In the genomic region with DNA sequence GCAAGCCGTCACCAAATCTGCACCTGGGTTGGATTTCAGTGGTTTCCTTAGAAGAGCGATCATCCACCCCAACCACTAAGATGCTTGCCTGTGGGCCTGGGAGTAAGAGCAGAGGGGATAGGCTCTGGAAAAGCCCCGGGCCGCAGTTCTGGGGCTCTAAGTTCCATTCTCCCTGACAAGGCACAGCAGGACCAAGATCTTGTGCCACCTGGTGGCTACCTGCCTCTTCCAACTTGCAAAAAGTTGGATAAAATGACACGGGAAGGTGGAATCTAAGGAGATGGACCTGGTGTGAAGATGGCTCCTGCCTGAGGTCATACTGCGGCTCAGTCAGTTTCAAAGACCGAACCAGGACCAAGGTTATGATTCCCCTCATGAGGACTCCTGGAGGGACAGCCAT, we compare ENCODE assay signal across 16 cellular contexts. TPM values are rescaled to one million over a fixed set of nuclear protein-coding genes. Genes with fewer than 3 reads are reported as not detected.
DNase-seq lines count a peak whose midpoint lies in the region; ATAC-seq, FAIRE-seq and TF ChIP-seq lines count a peak whose summit lies in the region.
"Had no signal": no experiment of that assay in that cellular context is flagged by ENCODE, and none has a peak within 500 bp of the region (broad histone marks: within the 10 kb centered on the region; RNA-seq: fewer than 3 reads in every experiment).

No MANE protein-coding gene starts in this region.

- H3K4me3 ChIP-seq in GM12878 (no peak overlapping the region), HepG2 (replicated peaks in 1 of 3; ENCODE audit: insufficient read depth in 1 of 3, low read depth in 2 of 3, low read length in 3 of 3) (no peak overlapping the region), GM23248 (no peak overlapping the region)
- H3K4me3 ChIP-seq: sigmoid colon had no signal

- intact Hi-C loops in GM12878 (cut with micrococcal nuclease; ENCODE audit: unreplicated experiment) (no loop called here), HepG2 (cut with micrococcal nuclease; ENCODE audit: unreplicated experiment) (loop anchor here (1.0 kb wide), 1 partner anchor 972 kb away; no protein-coding TSS in a partner anchor)

- no peak for ATAC-seq in GM12878
- ATAC-seq in HepG2 = peak; percentile 19; the same call in 2 of the 3 replicates
- ATAC-seq: activated T-helper 17 cell treated with anti-CD3 and anti-CD28 coated beads, Interleukin-2, amount 50 U/mL, for 72 hours; left colon had no signal

- CTCF ChIA-PET in GM12878 (lab: Yijun Ruan, JAX) (interaction anchor here (0.6 to 7.5 kb wide), 32 partner anchors 8 to 1273 kb away, joined by 3 to 54 read pairs (median 5); a partner anchor contains a TSS), HepG2 (lab: Yijun Ruan, JAX; ENCODE audit: low intra/inter-chr PET ratio, low total read pairs) (interaction anchor here (0.6 to 2.5 kb wide), 3 partner anchors 18 to 972 kb away, joined by 3 to 24 read pairs (median 3); no protein-coding TSS in a partner anchor)

- SMC1A ChIA-PET in GM12878 (lab: Charles Lee; ENCODE audit: uncharacterized antibody, unreplicated experiment) = interaction anchor here (0.6 to 3.1 kb wide), 22 partner anchors 8 to 981 kb away, joined by 3 to 21 read pairs (median 4); a partner anchor contains a TSS

- no peaks in the 10 kb centered on the region for H3K36me3 ChIP-seq in GM12878 (ENCODE audit: control insufficient read depth in 2 of 2, insufficient read depth in 2 of 2, low read length in 1 of 2)
- H3K36me3 ChIP-seq in HepG2 (replicated peaks in 1 of 2; ENCODE audit: control insufficient read depth in 1 of 2, insufficient read depth in 2 of 2, low read length in 2 of 2) = no peaks in the 10 kb centered on the region
- H3K36me3 ChIP-seq in GM23248 (ENCODE audit: low read depth) = no peaks in the 10 kb centered on the region
- H3K36me3 ChIP-seq: sigmoid colon had no signal

- H4K20me1 ChIP-seq in GM12878 (ENCODE audit: control insufficient read depth, insufficient read depth) (no peaks in the 10 kb centered on the region), HepG2 (ENCODE audit: insufficient read depth, low read length) (no peaks in the 10 kb centered on the region), GM23248 (ENCODE audit: insufficient read depth) (no peaks in the 10 kb centered on the region)

- in situ Hi-C loops in GM12878 (cut with MboI) = no loop called here
- in situ Hi-C loops in HepG2 (cut with HindIII; ENCODE audit: extremely low pct_ligation_motif_present, low pct_unique_long_range_greater_than_20kb) = no loop called here
- in situ Hi-C loops in GM23248 (cut with MboI) = no loop called here

- 43% methylated on average over 7 of the region's 7 CpGs for WGBS in GM12878 (ENCODE audit: insufficient coverage, insufficient replicate concordance, low lambda C conversion rate, missing lambda C conversion rate)
- 17% methylated on average over 7 of the region's 7 CpGs for WGBS in HepG2 (ENCODE audit: low lambda C conversion rate)
- 84 to 88% methylated on average over 7 of the region's 7 CpGs for WGBS in GM23248 (ENCODE audit: low coverage in 1 of 2, low lambda C conversion rate in 2 of 2, missing lambda C conversion rate in 2 of 2), 2 experiments

- H3K79me2 ChIP-seq in GM12878 (ENCODE audit: control insufficient read depth, insufficient read depth, low read length) = no peaks in the 10 kb centered on the region
- H3K79me2 ChIP-seq in HepG2 (ENCODE audit: insufficient read depth, low read length) = no peaks in the 10 kb centered on the region
- H3K79me2 ChIP-seq in GM23248 (ENCODE audit: insufficient read depth) = no peaks in the 10 kb centered on the region

- POLR2A ChIA-PET in GM12878 (lab: Charles Lee) = no interaction called here
- POLR2A ChIA-PET in HepG2 (lab: Yijun Ruan, JAX) = no interaction called here

- RAD21 ChIA-PET in GM12878 (lab: Charles Lee; ENCODE audit: unreplicated experiment) = interaction anchor here (0.9 to 3.1 kb wide), 23 partner anchors 10 to 1076 kb away, joined by 3 to 26 read pairs (median 5); a partner anchor contains a TSS

- no TSS peak for BruUV-seq in GM12878 (replicated peaks; lab: Mats Ljungman, UMichigan)
- BruUV-seq in HepG2 (replicated peaks; lab: Mats Ljungman, UMichigan) = no TSS peak

- H3K4me1 ChIP-seq in GM12878 (ENCODE audit: control insufficient read depth, insufficient read depth, low read length) = no peaks in the 10 kb centered on the region
- H3K4me1 ChIP-seq in HepG2 (ENCODE audit: insufficient read depth, low read length) = peaks cover 9% of the 10 kb centered on the region
- no peaks in the 10 kb centered on the region for H3K4me1 ChIP-seq in GM23248 (ENCODE audit: insufficient read depth)
- H3K4me1 ChIP-seq: sigmoid colon had no signal

- H2AFZ ChIP-seq in GM12878 (ENCODE audit: control insufficient read depth, low read depth, low read length) = no peak overlapping the region
- no peak overlapping the region for H2AFZ ChIP-seq in HepG2 (ENCODE audit: low read length)
- H2AFZ ChIP-seq in GM23248 = no peak overlapping the region

- H3K9ac ChIP-seq in GM12878 (ENCODE audit: control insufficient read depth, insufficient read depth, low read length) (no peak overlapping the region), HepG2 (ENCODE audit: insufficient read depth, low read depth, low read length) (no peak overlapping the region), GM23248 (no peak overlapping the region)

- peak; percentile 57 for DNase-seq in ELF-1 (ENCODE audit: low read depth, low spot score)
- DNase-seq in HPDE6-E6E7 (ENCODE audit: extremely low spot score) = peak; percentile 32
- no peak for DNase-seq in GM12878 (ENCODE audit: low read depth, low spot score)
- peak; percentile 12 for DNase-seq in HepG2 (ENCODE audit: low spot score)
- DNase-seq in NCI-H446 (lab: John Stamatoyannopoulos, UW) = no peak
- no peak for DNase-seq in GM23248
- no peak for DNase-seq in AG20443 (ENCODE audit: low spot score)
- DNase-seq: activated CD4-positive, alpha-beta T cell treated with anti-CD3 and anti-CD28 coated beads, Interleukin-2, amount 50 U/mL, for 4 hours; CD4-positive, alpha-beta memory T cell; effector CD4-positive, alpha-beta T cell; KG1; left colon; NCI-H2081; sigmoid colon had no signal

- H3K27me3 ChIP-seq in GM12878 (replicated peaks in 1 of 2; ENCODE audit: control insufficient read depth in 2 of 2, insufficient read depth in 2 of 2, low read length in 1 of 2) = no peaks in the 10 kb centered on the region
- peaks cover 4 to 60% of the 10 kb centered on the region in 2 experiments; a peak in 4 of 5 replicates for H3K27me3 ChIP-seq in HepG2 (ENCODE audit: control insufficient read depth in 1 of 2, insufficient read depth in 2 of 2, low read length in 2 of 2)
- H3K27me3 ChIP-seq in GM23248 (replicated peaks; ENCODE audit: insufficient read depth) = peaks cover 16% of the 10 kb centered on the region
- H3K27me3 ChIP-seq: sigmoid colon had no signal

- no peaks in the 10 kb centered on the region for H3F3A ChIP-seq in GM23248 (ENCODE audit: insufficient read depth)

- no peak for FAIRE-seq in GM12878 (lab: Jason Lieb, UNC)
- FAIRE-seq in HepG2 (lab: Jason Lieb, UNC) = peak; percentile 15
- FAIRE-seq: astrocyte had no signal

- H3K4me2 ChIP-seq in GM12878 (ENCODE audit: control insufficient read depth, insufficient read depth) (no peak overlapping the region), HepG2 (ENCODE audit: low read depth, low read length) (no peak overlapping the region), GM23248 (ENCODE audit: unreplicated experiment) (no peak overlapping the region)

- H3K9me3 ChIP-seq in GM12878 (replicated peaks; ENCODE audit: control insufficient read depth, insufficient read depth, low read length) (no peaks in the 10 kb centered on the region), HepG2 (ENCODE audit: low read length) (no peaks in the 10 kb centered on the region), GM23248 (ENCODE audit: low read depth) (no peaks in the 10 kb centered on the region)
- H3K9me3 ChIP-seq: sigmoid colon had no signal

- TF ChIP-seq CTCF in GM12878 (IDR thresholded peaks at IDR 0.05 in 2 of 3, conservative IDR thresholded peaks at IDR 0.05 in 1 of 3; ENCODE audit: control insufficient read depth in 2 of 3, extremely low read depth in 1 of 3, insufficient read depth in 1 of 3, low read depth in 3 of 3, low read length in 3 of 3) = peak; percentile 16 to 38 (median 29); a peak in 5 of 6 replicates
- peak; percentile 63 for TF ChIP-seq CTCF in HepG2 (CRISPR knock-in tag; IDR thresholded peaks at IDR 0.05)

- H3K9me2 ChIP-seq in GM23248 (ENCODE audit: insufficient read depth) = no peaks in the 10 kb centered on the region

- TF ChIP-seq POLR2A in GM12878 (IDR thresholded peaks at IDR 0.05; ENCODE audit: low read depth, low read length) (no peak), HepG2 (IDR thresholded peaks at IDR 0.05; ENCODE audit: insufficient read depth in 1 of 2, low read depth in 2 of 2, low read length in 2 of 2) (no peak)

- peak; percentile 49 for TF ChIP-seq RAD21 in GM12878 (IDR thresholded peaks at IDR 0.05; ENCODE audit: insufficient read depth, low read depth, low read length)
- TF ChIP-seq RAD21 in HepG2 (CRISPR knock-in tag; IDR thresholded peaks at IDR 0.05) = no peak

- TF ChIP-seq EP300 in GM12878 (IDR thresholded peaks at IDR 0.05; ENCODE audit: borderline replicate concordance in 1 of 2, control insufficient read depth in 1 of 2, low read depth in 2 of 2, low read length in 2 of 2) (no peak), HepG2 (IDR thresholded peaks at IDR 0.05; ENCODE audit: low read depth in 2 of 2, low read length in 2 of 2) (no peak), HepG2 (CRISPR knock-in tag; IDR thresholded peaks at IDR 0.05; ENCODE audit: borderline replicate concordance) (no peak)

- no peak overlapping the region for H3K27ac ChIP-seq in GM12878 (ENCODE audit: control insufficient read depth, insufficient read depth)
- no peak overlapping the region for H3K27ac ChIP-seq in HepG2 (ENCODE audit: extremely low read length, insufficient read depth, low read length)
- H3K27ac ChIP-seq in GM23248 = no peak overlapping the region
- H3K27ac ChIP-seq: sigmoid colon had no signal

RNA-seq across cellular contexts. Expression of a gene that starts 42.3 kb away (rescaled TPM):
- total RNA-seq in GM12878 (2013; cell fraction: nucleolus; rRNA removed) = 0.17 TPM in 2 replicates
- total RNA-seq in GM12878 (2014; rRNA removed) (not detected in 2 replicates), GM12878 (2014; rRNA removed; fragmentation: Illumina TruSeq; extraction: Trizol) (not detected in 2 replicates), GM12878 (2021) (not detected in 2 replicates), HepG2 (2016; rRNA removed; fragmentation: Illumina TruSeq; extraction: Trizol) (not detected in 2 replicates)
- polyA plus RNA-seq in GM12878 (2011; ENCODE audit: low read depth) = not detected
- polyA plus RNA-seq in GM12878 (2011; rRNA removed) (0.03 TPM in 1 of 2 replicates, not detected in the other), GM12878 (2014; fragmentation: Illumina TruSeq; extraction: Trizol) (0.03 TPM in 1 of 2 replicates, not detected in the other), GM12878 (2014; fragmentation: Nextera tagmentation; extraction: Ambion mirVana) (under 1 TPM in 1 of 2 experiments, not detected in 1; 0.02 TPM), GM12878 (2014; rRNA removed) (not detected in 2 replicates), GM12878 (2016; fragmentation: Nextera tagmentation; extraction: Ambion mirVana) (under 1 TPM in 1 of 2 experiments, not detected in 1; 0.03 TPM), HepG2 (2011; rRNA removed) (0.22 TPM in 1 of 2 replicates, not detected in the other), GM23248 (2016; fragmentation: Nextera tagmentation; extraction: Ambion mirVana) (not detected in 2 replicates)
- 0.01 and 0.03 TPM in 2 replicates for polyA plus RNA-seq in GM12878 (2011; cell fraction: cytosol; rRNA removed)
- polyA plus RNA-seq in GM12878 (2011; cell fraction: nucleus; rRNA removed) = 0.15 and 0.37 TPM in 2 replicates
- 0.06 TPM in 1 of 2 replicates, not detected in the other for polyA plus RNA-seq in GM12878 (2012)
- 0.07 and 0.36 TPM in 2 replicates for polyA minus RNA-seq in GM12878 (2011; rRNA and poly(A)+ RNA removed)
- polyA minus RNA-seq in GM12878 (2011; cell fraction: cytosol; rRNA and poly(A)+ RNA removed) = not detected in 2 replicates
- 0.12 TPM in 1 of 2 replicates, not detected in the other for polyA minus RNA-seq in GM12878 (2011; cell fraction: nucleus; rRNA and poly(A)+ RNA removed)
- not detected in 2 replicates for total RNA-seq in HepG2 (2016; cell fraction: cytosol; rRNA removed; fragmentation: Illumina TruSeq; extraction: Trizol; ENCODE audit: low read depth)
- not detected in 2 replicates for total RNA-seq in HepG2 (2016; cell fraction: insoluble cytoplasmic fraction; rRNA removed; fragmentation: Illumina TruSeq; extraction: Trizol)
- total RNA-seq in HepG2 (2016; cell fraction: membrane; rRNA removed; fragmentation: Illumina TruSeq; extraction: Trizol) = not detected in 2 replicates
- total RNA-seq in HepG2 (2016; cell fraction: nucleus; rRNA removed; fragmentation: Illumina TruSeq; extraction: Trizol) = not detected in 2 replicates
- polyA plus RNA-seq in HepG2 (2011; cell fraction: cytosol; rRNA removed) = not detected in 2 replicates
- polyA plus RNA-seq in HepG2 (2011; cell fraction: nucleus; rRNA removed) = not detected in 2 replicates
- not detected in 2 replicates for polyA plus RNA-seq in HepG2 (2012)
- polyA plus RNA-seq in HepG2 (2016; cell fraction: cytosol; fragmentation: Illumina TruSeq; extraction: Trizol; ENCODE audit: low read depth) = not detected in 2 replicates
- not detected in 2 replicates for polyA plus RNA-seq in HepG2 (2016; cell fraction: insoluble cytoplasmic fraction; fragmentation: Illumina TruSeq; extraction: Trizol; ENCODE audit: low read depth)
- polyA plus RNA-seq in HepG2 (2016; cell fraction: membrane; fragmentation: Illumina TruSeq; extraction: Trizol; ENCODE audit: low read depth) = not detected in 2 replicates
- not detected in 2 replicates for polyA plus RNA-seq in HepG2 (2016; cell fraction: nucleus; fragmentation: Illumina TruSeq; extraction: Trizol; ENCODE audit: insufficient read depth, low read depth)
- polyA minus RNA-seq in HepG2 (2011; rRNA and poly(A)+ RNA removed; ENCODE audit: low replicate concordance) = not detected in 2 replicates
- polyA minus RNA-seq in HepG2 (2011; cell fraction: cytosol; rRNA and poly(A)+ RNA removed) = not detected in 2 replicates
- not detected in 2 replicates for polyA minus RNA-seq in HepG2 (2011; cell fraction: nucleus; rRNA and poly(A)+ RNA removed)
- total RNA-seq in GM23248 (2014; rRNA removed; shearing (Covaris generic)) = not detected in 2 replicates
- total RNA-seq: activated T-helper 17 cell treated with anti-CD3 and anti-CD28 coated beads, Interleukin-2, amount 50 U/mL, for 72 hours; astrocyte; CD4-positive, alpha-beta memory T cell; left colon; sigmoid colon had no signal
- polyA plus RNA-seq: CD4-positive, alpha-beta memory T cell; sigmoid colon had no signal

Comparison
In these comparisons a context has a peak if more than half of its experiments do, and no peak if none do; other contexts are left out.
1. DNase-seq: peak in ELF-1 (single experiment), HPDE6-E6E7 (single experiment) and HepG2 (single experiment); none in GM12878 (single experiment), NCI-H446 (0 of 2), GM23248 (single experiment) and AG20443 (single experiment).